ENCODE assay signal across 10 cellular contexts in genomic region chr17:1001640-1002411, GRCh38. TPM values are rescaled to one million over a fixed set of nuclear protein-coding genes. Genes with fewer than 3 reads are reported as not detected.
DNase-seq lines count a peak whose midpoint lies in the region; ATAC-seq, FAIRE-seq and TF ChIP-seq lines count a peak whose summit lies in the region.
"Had no signal": no experiment of that assay in that cellular context is flagged by ENCODE, and none has a peak within 500 bp of the region (broad histone marks: within the 10 kb centered on the region; RNA-seq: fewer than 3 reads in every experiment).

No MANE protein-coding gene starts in this region.

- H3K4me1 ChIP-seq in IMR-90 (ENCODE audit: control insufficient read depth, insufficient read depth, low read length): peaks cover 50% of the 10 kb centered on the region
- peaks cover 61% of the 10 kb centered on the region for H3K4me1 ChIP-seq in astrocyte (ENCODE audit: insufficient read depth, low read length)
- peaks cover 97% of the 10 kb centered on the region for H3K4me1 ChIP-seq in left ventricle myocardium inferior
- peaks cover 24 to 93% (median 76%) of the 10 kb centered on the region in 6 donors for H3K4me1 ChIP-seq in spleen

- peaks cover 30% of the 10 kb centered on the region for H3K9me1 ChIP-seq in IMR-90 (ENCODE audit: insufficient read depth, low read length)

- TF ChIP-seq CTCF in IMR-90 (conservative IDR thresholded peaks at IDR 0.05; ENCODE audit: low read depth, low read length) (no peak), astrocyte (IDR thresholded peaks at IDR 0.05; ENCODE audit: insufficient read depth, low read depth, low read length) (no peak), left ventricle myocardium inferior (IDR thresholded peaks at IDR 0.05; ENCODE audit: borderline replicate concordance) (no peak), spleen (IDR thresholded peaks at IDR 0.05 in 8 of 11, conservative IDR thresholded peaks at IDR 0.05 in 3 of 11) (no peak)

- POLR2A ChIA-PET in IMR-90 (lab: Charles Lee; ENCODE audit: unreplicated experiment): no interaction called here

- peak overlapping the region; percentile 41; the same call in 1 of the 2 replicates for H3K56ac ChIP-seq in IMR-90 (ENCODE audit: extremely low read depth, insufficient read depth, low read length)

- H3K9ac ChIP-seq in IMR-90 (ENCODE audit: low read depth, low read length) (peak overlapping the region; percentile 47), astrocyte (ENCODE audit: low read length) (peak overlapping the region; percentile 59)

- peak overlapping the region; percentile 83 for H4K91ac ChIP-seq in IMR-90 (ENCODE audit: insufficient read depth, low read depth, low read length)

- H3K27ac Mint-ChIP-seq in astrocyte (ENCODE audit: unreplicated experiment): peak overlapping the region; percentile 75

- TF ChIP-seq POLR2A in IMR-90 (IDR thresholded peaks at IDR 0.05; ENCODE audit: low read depth, low read length) (no peak), spleen (IDR thresholded peaks at IDR 0.05) (no peak)

- H3K9me3 Mint-ChIP-seq in astrocyte (ENCODE audit: unreplicated experiment): no peaks in the 10 kb centered on the region
- H3K9me3 Mint-ChIP-seq: stimulated activated naive CD8-positive, alpha-beta T cell treated with anti-CD3 and anti-CD28 coated beads, Interleukin-15, amount 100 ng/mL, for 72 hours had no signal

- H2BK5ac ChIP-seq in IMR-90 (ENCODE audit: low read depth, low read length, poor library complexity, severe bottlenecking): peak overlapping the region; percentile 96

- WGBS in IMR-90 (ENCODE audit: extremely low coverage in 2 of 2, insufficient read length in 1 of 2), 2 experiments: 44% methylated on average over 6 of the region's 18 CpGs; no CpG with 5 or more reads in 1 of the 2 experiments
- 81 to 89% (median 86%) methylated on average over 14 to 18 of the region's 18 CpGs for WGBS in spleen, 5 donors

- peaks cover 24% of the 10 kb centered on the region for H3K36me3 Mint-ChIP-seq in astrocyte (ENCODE audit: low read depth, unreplicated experiment)

- H3K9me3 ChIP-seq in IMR-90 (ENCODE audit: control insufficient read depth, insufficient read depth, low read length) (no peaks in the 10 kb centered on the region), astrocyte (ENCODE audit: insufficient read depth, low read depth, low read length) (no peaks in the 10 kb centered on the region), left ventricle myocardium inferior (replicated peaks) (no peaks in the 10 kb centered on the region), spleen (no peaks in the 10 kb centered on the region)

- H4K20me1 ChIP-seq in IMR-90 (ENCODE audit: insufficient read depth, low read length): peaks cover 68% of the 10 kb centered on the region
- peaks cover 76% of the 10 kb centered on the region for H4K20me1 ChIP-seq in astrocyte (ENCODE audit: insufficient read depth, low read length)

- H2BK120ac ChIP-seq in IMR-90 (ENCODE audit: low read depth, low read length): peak overlapping the region; percentile 95

- in situ Hi-C loops in IMR-90 (cut with MboI; ENCODE audit: low sequenced_read_pairs): no loop called here

- H3K27ac ChIP-seq in IMR-90 (ENCODE audit: insufficient read depth, low read length) (peak overlapping the region; percentile 95), astrocyte (ENCODE audit: low read depth, low read length) (peak overlapping the region; percentile 85), left ventricle myocardium inferior (replicated peaks) (peak overlapping the region; percentile 93), spleen (peak overlapping the region in 5 of 8 donors; percentile 24 to 87 (median 78))

- peak overlapping the region; percentile 82 for H2AK9ac ChIP-seq in IMR-90 (replicated peaks; ENCODE audit: low read depth, low read length, poor library complexity)

- FAIRE-seq in astrocyte (lab: Jason Lieb, UNC): no peak
- FAIRE-seq: H54 had no signal

- H3K4me3 ChIP-seq in IMR-90 (ENCODE audit: insufficient read depth, low read depth, low read length): no peak overlapping the region
- H3K4me3 ChIP-seq in astrocyte (ENCODE audit: insufficient read depth, low read depth, low read length): no peak overlapping the region
- peak overlapping the region; percentile 10 for H3K4me3 ChIP-seq in left ventricle myocardium inferior
- no peak overlapping the region for H3K4me3 ChIP-seq in spleen

- ATAC-seq in IMR-90 (ENCODE audit: low read depth): peak; percentile 12
- ATAC-seq: stimulated activated naive CD8-positive, alpha-beta T cell treated with anti-CD3 and anti-CD28 coated beads, Interleukin-15, amount 100 ng/mL, for 72 hours had no signal

- no TSS peak for BruUV-seq in IMR-90 (replicated peaks; lab: Mats Ljungman, UMichigan)

- H2AK5ac ChIP-seq in IMR-90 (ENCODE audit: low read depth, low read length): peak overlapping the region; percentile 98

- TF ChIP-seq RAD21 in IMR-90 (IDR thresholded peaks at IDR 0.05; ENCODE audit: low read length): no peak

- H2AFZ ChIP-seq in IMR-90 (replicated peaks; ENCODE audit: low read length, poor library complexity) (peak overlapping the region; percentile 52), astrocyte (ENCODE audit: low read depth, low read length) (no peak overlapping the region)

- peaks cover 28 to 72% of the 10 kb centered on the region in 2 experiments for H3K79me1 ChIP-seq in IMR-90 (ENCODE audit: low read depth in 1 of 2, low read length in 2 of 2)

- H3K4me1 Mint-ChIP-seq in astrocyte (ENCODE audit: low read depth, unreplicated experiment): peaks cover 39% of the 10 kb centered on the region

- H3K4ac ChIP-seq in IMR-90 (ENCODE audit: low read depth, low read length): peak overlapping the region; percentile 97

- peak overlapping the region; percentile 87 for H3K18ac ChIP-seq in IMR-90 (ENCODE audit: low read depth, low read length)

- H3K27me3 ChIP-seq in IMR-90 (ENCODE audit: control insufficient read depth, insufficient read depth, low read length) (no peaks in the 10 kb centered on the region), astrocyte (ENCODE audit: insufficient read depth, low read length) (no peaks in the 10 kb centered on the region), left ventricle myocardium inferior (ENCODE audit: low read depth) (no peaks in the 10 kb centered on the region), spleen (replicated peaks in 1 of 7) (no peaks in the 10 kb centered on the region)

- peak overlapping the region; percentile 50 for H3K4me3 Mint-ChIP-seq in astrocyte (ENCODE audit: unreplicated experiment)
- H3K4me3 Mint-ChIP-seq: stimulated activated naive CD8-positive, alpha-beta T cell treated with anti-CD3 and anti-CD28 coated beads, Interleukin-15, amount 100 ng/mL, for 72 hours had no signal

- H4K8ac ChIP-seq in IMR-90 (ENCODE audit: low read depth in 2 of 2, low read length in 2 of 2): peak overlapping the region; percentile 7 to 95; a peak in 3 of 4 replicates

- H3K36me3 ChIP-seq in IMR-90 (ENCODE audit: control insufficient read depth, insufficient read depth, low read length): peaks cover 46% of the 10 kb centered on the region
- peaks cover 18% of the 10 kb centered on the region for H3K36me3 ChIP-seq in astrocyte (ENCODE audit: insufficient read depth, low read length)
- peaks cover 59% of the 10 kb centered on the region for H3K36me3 ChIP-seq in left ventricle myocardium inferior
- peaks cover 0 to 78% (median 66%) of the 10 kb centered on the region in 6 donors for H3K36me3 ChIP-seq in spleen

- H3K27me3 Mint-ChIP-seq in astrocyte (ENCODE audit: low read depth, unreplicated experiment): no peaks in the 10 kb centered on the region
- H3K27me3 Mint-ChIP-seq: stimulated activated naive CD8-positive, alpha-beta T cell treated with anti-CD3 and anti-CD28 coated beads, Interleukin-15, amount 100 ng/mL, for 72 hours had no signal

- H2BK15ac ChIP-seq in IMR-90 (ENCODE audit: low read depth, low read length): peak overlapping the region; percentile 91; the same call in 2 of the 3 replicates

- DNase-seq in IMR-90: peak; percentile 75
- DNase-seq in astrocyte (ENCODE audit: low read depth): peak; percentile 72
- no peak for DNase-seq in left ventricle myocardium inferior
- no peak for DNase-seq in spleen
- no peak for DNase-seq in stimulated activated CD4-positive, alpha-beta T cell treated with anti-CD3 and anti-CD28 coated beads, Interleukin-4, amount 100 ng/mL, for 4 hours
- DNase-seq in NCI-H1694 treated with DMSO at 0.1 percent for 48 hours (lab: John Stamatoyannopoulos, UW): no peak
- DNase-seq in NCI-H510A (lab: John Stamatoyannopoulos, UW): no peak
- DNase-seq in stimulated activated naive CD4-positive, alpha-beta T cell (lab: John Stamatoyannopoulos, UW): no peak
- DNase-seq: stimulated activated naive CD8-positive, alpha-beta T cell treated with anti-CD3 and anti-CD28 coated beads, Interleukin-15, amount 100 ng/mL, for 72 hours had no signal

- H3K4me2 ChIP-seq in IMR-90 (ENCODE audit: low read depth, low read length) (peak overlapping the region; percentile 15), astrocyte (ENCODE audit: low read length) (peak overlapping the region; percentile 60)

- H3K79me2 ChIP-seq in astrocyte (ENCODE audit: insufficient read depth, low read length): peaks cover 25% of the 10 kb centered on the region

- dilution Hi-C loops in IMR-90 (cut with HindIII; ENCODE audit: low sequenced_read_pairs, unreplicated experiment): no loop called here

- peak overlapping the region; percentile 93 for H3K14ac ChIP-seq in IMR-90 (replicated peaks; ENCODE audit: low read depth, low read length)

- H2BK20ac ChIP-seq in IMR-90 (ENCODE audit: low read depth, low read length): peak overlapping the region; percentile 87

- CTCF ChIA-PET in IMR-90 (lab: Yijun Ruan, JAX): interaction anchor here (1.5 to 3.2 kb wide), 2 partner anchors 27 to 54 kb away, joined by 3 to 25 read pairs; no protein-coding TSS in a partner anchor

- H3K23ac ChIP-seq in IMR-90 (ENCODE audit: low read depth, low read length): peak overlapping the region; percentile 96; the same call in 1 of the 2 replicates

- peak overlapping the region; percentile 83 for H4K5ac ChIP-seq in IMR-90 (ENCODE audit: low read depth, low read length)

- intact Hi-C loops in IMR-90 (cut with micrococcal nuclease): loop anchor here (1.0 kb wide), 1 partner anchor 54 kb away; no protein-coding TSS in a partner anchor
- intact Hi-C loops in left ventricle myocardium inferior (cut with micrococcal nuclease): no loop called here
- intact Hi-C loops in spleen (cut with DNase I; ENCODE audit: low total_unique reads): loop anchor here (10.0 kb wide), 1 partner anchor 53 kb away; no protein-coding TSS in a partner anchor

RNA-seq across cellular contexts. Expression of gene TIMM22, which starts 4.9 kb away (rescaled TPM):
- 12.7 and 14.4 TPM in 2 replicates for total RNA-seq in IMR-90 (2012; rRNA removed)
- polyA plus RNA-seq in IMR-90 (2012; rRNA removed): 12.7 and 12.9 TPM in 2 replicates
- polyA plus RNA-seq in IMR-90 (2012; cell fraction: cytosol; rRNA removed): 9.9 and 11.0 TPM in 2 replicates
- polyA plus RNA-seq in IMR-90 (2012; cell fraction: nucleus; rRNA removed; ENCODE audit: low replicate concordance): 4.6 and 5.7 TPM in 2 replicates
- 20.0 and 20.3 TPM in 2 replicates for total RNA-seq in astrocyte
- 17.6 TPM for total RNA-seq in left ventricle myocardium inferior
- total RNA-seq in spleen: 10 to 100 TPM in 6 of 7 donors, 1 to 10 TPM in 1; 9.7 to 14.3 (median 11.2) TPM
- 1 to 10 TPM; 5.1 to 8.8 (median 7.0) TPM for polyA plus RNA-seq in spleen

RNA-seq across cellular contexts. Expression of gene NXN, which starts 22.2 kb away (rescaled TPM):
- total RNA-seq in IMR-90 (2012; rRNA removed) (52.5 and 52.8 TPM in 2 replicates), astrocyte (104 and 106 TPM in 2 replicates), left ventricle myocardium inferior (13.8 TPM), spleen (10 to 100 TPM in 5 of 7 donors, 1 to 10 TPM in 2; 7.2 to 21.4 (median 14.1) TPM)
- polyA plus RNA-seq in IMR-90 (2012; rRNA removed) (116 and 120 TPM in 2 replicates), spleen (1 to 10 TPM; 3.9 to 6.6 (median 5.8) TPM)
- 89.4 and 117 TPM in 2 replicates for polyA plus RNA-seq in IMR-90 (2012; cell fraction: cytosol; rRNA removed)
- polyA plus RNA-seq in IMR-90 (2012; cell fraction: nucleus; rRNA removed; ENCODE audit: low replicate concordance): 67.9 and 90.2 TPM in 2 replicates

Comparison
In these comparisons a context has a peak if more than half of its experiments do, and no peak if none do; other contexts are left out.
1. DNase-seq: peak in IMR-90 (single experiment) and astrocyte (single experiment); none in left ventricle myocardium inferior (single experiment), spleen (single experiment), stimulated activated CD4-positive, alpha-beta T cell treated with anti-CD3 and anti-CD28 coated beads, Interleukin-4, amount 100 ng/mL, for 4 hours (0 of 2), NCI-H1694 treated with DMSO at 0.1 percent for 48 hours (single experiment), NCI-H510A (single experiment) and stimulated activated naive CD4-positive, alpha-beta T cell (0 of 6).
2. Peak in every context shown above with its lines, with median percentiles within 50 percentile points of each other: H3K27ac ChIP-seq.